8 cellular contexts compared by ENCODE assay signal in genomic region chr9:5450360-5451051, GRCh38. TPM values are rescaled to one million over a fixed set of nuclear protein-coding genes. Genes with fewer than 3 reads are reported as not detected.
DNase-seq lines count a peak whose midpoint lies in the region; ATAC-seq, FAIRE-seq and TF ChIP-seq lines count a peak whose summit lies in the region.

Gene CD274 (plus strand): TSS chr9:5450542. CDS start chr9:5456114, 5,572 bp downstream.

- H3K4me1 Mint-ChIP-seq in nephron progenitor cell: peaks cover 5% of the 10 kb centered on the region
- peaks cover 89% of the 10 kb centered on the region for H3K4me1 Mint-ChIP-seq in stimulated activated naive CD8-positive, alpha-beta T cell treated with anti-CD3 and anti-CD28 coated beads, Interleukin-15, Interleukin-2, amounts not matched to agents 100 ng/mL and 50 ng/mL, for 24 hours (ENCODE audit: low read depth)

- H3K36me3 Mint-ChIP-seq in nephron progenitor cell (ENCODE audit: low read depth): no peaks in the 10 kb centered on the region
- H3K36me3 Mint-ChIP-seq in stimulated activated naive CD8-positive, alpha-beta T cell treated with anti-CD3 and anti-CD28 coated beads, Interleukin-15, Interleukin-2, amounts not matched to agents 100 ng/mL and 50 ng/mL, for 24 hours (ENCODE audit: low read depth): peaks cover 18% of the 10 kb centered on the region

- DNase-seq in D721Med (ENCODE audit: insufficient read length, low spot score) (peak; percentile 24), HuH-7 (ENCODE audit: low spot score) (peak; percentile 61), RPMI7951 (ENCODE audit: low read depth) (peak; percentile 92), fibroblast of the conjunctiva (ENCODE audit: low read depth) (peak; percentile 81), nephron progenitor cell (peak; percentile 80)
- DNase-seq in activated T-helper 9 cell treated with anti-CD3 and anti-CD28 coated beads, Interleukin-2, amount 50 U/mL, for 16 hours (ENCODE audit: low read depth): peak; percentile 79

- peak; percentile 54 for ATAC-seq in GM21423 (IDR thresholded peaks at IDR 0.05; ENCODE audit: unreplicated experiment)

- H3K27ac Mint-ChIP-seq in nephron progenitor cell: no peak within 1 kb of the TSS
- H3K27ac Mint-ChIP-seq in stimulated activated naive CD8-positive, alpha-beta T cell treated with anti-CD3 and anti-CD28 coated beads, Interleukin-15, Interleukin-2, amounts not matched to agents 100 ng/mL and 50 ng/mL, for 24 hours: peak within 1 kb of the TSS; percentile 92

- FAIRE-seq in D721Med (lab: Jason Lieb, UNC): no peak

- peak within 1 kb of the TSS; percentile 81 for H3K4me3 Mint-ChIP-seq in nephron progenitor cell
- H3K4me3 Mint-ChIP-seq in stimulated activated naive CD8-positive, alpha-beta T cell treated with anti-CD3 and anti-CD28 coated beads, Interleukin-15, Interleukin-2, amounts not matched to agents 100 ng/mL and 50 ng/mL, for 24 hours: peak within 1 kb of the TSS; percentile 95

- H3K27me3 Mint-ChIP-seq in nephron progenitor cell (ENCODE audit: low read depth, poor library complexity): peaks cover 30% of the 10 kb centered on the region
- no peaks in the 10 kb centered on the region for H3K27me3 Mint-ChIP-seq in stimulated activated naive CD8-positive, alpha-beta T cell treated with anti-CD3 and anti-CD28 coated beads, Interleukin-15, Interleukin-2, amounts not matched to agents 100 ng/mL and 50 ng/mL, for 24 hours

- TF ChIP-seq CTCF in D721Med (IDR thresholded peaks at IDR 0.05; ENCODE audit: insufficient read depth, missing control alignments) (peak; percentile 46), nephron progenitor cell (IDR thresholded peaks at IDR 0.05) (peak; percentile 39)

- H3K9me3 Mint-ChIP-seq in nephron progenitor cell: no peaks in the 10 kb centered on the region
- H3K9me3 Mint-ChIP-seq in stimulated activated naive CD8-positive, alpha-beta T cell treated with anti-CD3 and anti-CD28 coated beads, Interleukin-15, Interleukin-2, amounts not matched to agents 100 ng/mL and 50 ng/mL, for 24 hours: no peaks in the 10 kb centered on the region

RNA-seq across cellular contexts. Expression of gene CD274, which starts in this region (rescaled TPM):
- 4.9 and 5.7 TPM in 2 replicates for total RNA-seq in RPMI7951 (2014; rRNA removed; shearing (Covaris generic))

Comparison
In these comparisons a context has a peak if more than half of its experiments do, and no peak if none do; other contexts are left out.
1. Peak in every context shown above with its lines: DNase-seq and ATAC-seq.
2. DNase-seq: peak in every context shown above with its lines; median percentile 92 in RPMI7951; 81 in fibroblast of the conjunctiva; 80 in nephron progenitor cell; 79 in activated T-helper 9 cell treated with anti-CD3 and anti-CD28 coated beads, Interleukin-2, amount 50 U/mL, for 16 hours; 61 in HuH-7; 24 in D721Med.